9 cellular contexts compared by ENCODE assay signal in the genomic region with DNA sequence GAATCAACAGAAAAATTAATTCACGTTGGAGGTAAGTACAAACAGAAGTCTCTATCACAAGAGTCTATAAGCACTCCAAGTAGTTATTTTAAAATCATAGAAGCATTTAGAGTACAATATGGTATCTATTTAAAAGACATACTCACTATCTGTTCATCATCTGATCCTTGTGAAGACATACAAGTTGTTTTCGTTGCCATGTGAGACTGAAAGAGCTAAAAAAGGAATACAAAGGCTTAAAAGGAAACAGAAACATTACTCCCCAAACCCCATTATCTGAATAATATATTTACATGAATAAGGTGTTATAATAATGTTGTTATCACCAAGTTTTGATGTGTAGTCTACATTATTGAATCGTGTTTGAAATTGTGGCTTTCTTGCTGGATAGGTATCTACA.
"Had no signal": no experiment of that assay in that cellular context is flagged by ENCODE, and none has a peak within 500 bp of the region (broad histone marks: within the 10 kb centered on the region; RNA-seq: fewer than 3 reads in every experiment).

No MANE protein-coding gene starts in this region.

- DNase-seq: GM23248, GOT3, H7, HFFc6, IMR-90, KG1 had no signal

- H3K9me3 Mint-ChIP-seq: HFFc6 had no signal

- H3K27ac ChIP-seq: GM23248 had no signal

- H3K4me3 ChIP-seq: GM23248, HAP-1, K562 had no signal

- H3K4me3 Mint-ChIP-seq: HFFc6 had no signal

- H3K27ac Mint-ChIP-seq: HFFc6 had no signal

- H3K9ac ChIP-seq: GM23248 had no signal

- H2AFZ ChIP-seq: GM23248 had no signal

- ATAC-seq: HCT116, K562 had no signal

- H3K9me3 ChIP-seq: HAP-1 had no signal
